1 cellular context compared by ENCODE assay signal in the genomic region with DNA sequence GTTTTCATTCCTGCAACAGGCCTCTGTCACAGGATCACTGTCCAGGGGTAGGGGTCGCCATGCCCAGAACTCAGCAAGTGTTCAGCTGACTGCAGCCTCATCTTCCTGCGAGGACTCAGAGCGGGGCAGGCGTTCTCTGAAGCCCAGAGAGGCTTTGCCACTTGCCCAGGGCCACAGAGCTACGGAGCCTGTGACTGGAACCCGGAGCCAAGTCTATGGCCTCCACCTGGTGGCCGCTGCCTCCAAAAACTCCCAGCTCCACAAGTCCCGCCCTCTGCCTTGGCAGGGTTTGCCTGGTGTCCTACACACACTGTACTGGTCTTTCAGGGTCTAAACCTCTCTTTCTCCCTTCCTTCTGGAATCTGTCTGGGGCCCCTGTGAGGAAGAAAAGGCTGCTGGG.
TF ChIP-seq lines count a peak whose summit lies in the region.

No MANE protein-coding gene starts in this region.

TF ChIP-seq in HepG2, 621 proteins besides CTCF, POLR2A, EP300 and RAD21:
- no peak for TF ChIP-seq RXRB (CRISPR knock-in tag; IDR thresholded peaks at IDR 0.05; ENCODE audit: borderline replicate concordance)
- TF ChIP-seq ZBTB7A (CRISPR knock-in tag; IDR thresholded peaks at IDR 0.05): no peak
- TF ChIP-seq SP2 (CRISPR knock-in tag; IDR thresholded peaks at IDR 0.05): no peak
- TF ChIP-seq, protein P1, sequence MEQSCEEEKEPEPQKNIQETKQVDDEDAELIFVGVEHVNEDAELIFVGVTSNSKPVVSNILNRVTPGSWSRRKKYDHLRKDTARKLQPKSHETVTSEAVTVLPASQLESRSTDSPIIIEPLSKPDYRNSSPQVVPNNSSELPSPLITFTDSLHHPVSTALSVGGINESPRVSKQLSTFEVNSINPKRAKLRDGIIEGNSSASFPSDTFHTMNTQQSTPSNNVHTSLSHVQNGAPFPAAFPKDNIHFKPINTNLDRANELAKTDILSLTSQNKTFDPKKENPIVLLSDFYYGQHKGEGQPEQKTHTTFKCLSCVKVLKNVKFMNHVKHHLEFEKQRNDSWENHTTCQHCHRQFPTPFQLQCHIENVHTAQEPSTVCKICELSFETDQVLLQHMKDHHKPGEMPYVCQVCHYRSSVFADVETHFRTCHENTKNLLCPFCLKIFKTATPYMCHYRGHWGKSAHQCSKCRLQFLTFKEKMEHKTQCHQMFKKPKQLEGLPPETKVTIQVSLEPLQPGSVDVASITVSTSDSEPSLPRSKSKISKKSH (CRISPR knock-in tag; IDR thresholded peaks at IDR 0.05; ENCODE audit: borderline replicate concordance): 0 out of 2 replicates have a peak, but pooled peaks have one; percentile 47
- peak; percentile 99 for TF ChIP-seq ZNF768 (CRISPR knock-in tag; IDR thresholded peaks at IDR 0.05)
- TF ChIP-seq, protein P2, sequence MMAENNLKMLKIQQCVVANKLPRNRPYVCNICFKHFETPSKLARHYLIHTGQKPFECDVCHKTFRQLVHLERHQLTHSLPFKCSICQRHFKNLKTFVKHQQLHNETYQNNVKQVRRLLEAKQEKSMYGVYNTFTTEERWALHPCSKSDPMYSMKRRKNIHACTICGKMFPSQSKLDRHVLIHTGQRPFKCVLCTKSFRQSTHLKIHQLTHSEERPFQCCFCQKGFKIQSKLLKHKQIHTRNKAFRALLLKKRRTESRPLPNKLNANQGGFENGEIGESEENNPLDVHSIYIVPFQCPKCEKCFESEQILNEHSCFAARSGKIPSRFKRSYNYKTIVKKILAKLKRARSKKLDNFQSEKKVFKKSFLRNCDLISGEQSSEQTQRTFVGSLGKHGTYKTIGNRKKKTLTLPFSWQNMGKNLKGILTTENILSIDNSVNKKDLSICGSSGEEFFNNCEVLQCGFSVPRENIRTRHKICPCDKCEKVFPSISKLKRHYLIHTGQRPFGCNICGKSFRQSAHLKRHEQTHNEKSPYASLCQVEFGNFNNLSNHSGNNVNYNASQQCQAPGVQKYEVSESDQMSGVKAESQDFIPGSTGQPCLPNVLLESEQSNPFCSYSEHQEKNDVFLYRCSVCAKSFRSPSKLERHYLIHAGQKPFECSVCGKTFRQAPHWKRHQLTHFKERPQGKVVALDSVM (CRISPR knock-in tag; IDR thresholded peaks at IDR 0.05): peak; percentile 93
- no peak for TF ChIP-seq RAD51 (IDR thresholded peaks at IDR 0.05; ENCODE audit: borderline replicate concordance)
- no peak for TF ChIP-seq CHD4 (IDR thresholded peaks at IDR 0.05; ENCODE audit: borderline replicate concordance, low read length)
- TF ChIP-seq, protein P3, sequence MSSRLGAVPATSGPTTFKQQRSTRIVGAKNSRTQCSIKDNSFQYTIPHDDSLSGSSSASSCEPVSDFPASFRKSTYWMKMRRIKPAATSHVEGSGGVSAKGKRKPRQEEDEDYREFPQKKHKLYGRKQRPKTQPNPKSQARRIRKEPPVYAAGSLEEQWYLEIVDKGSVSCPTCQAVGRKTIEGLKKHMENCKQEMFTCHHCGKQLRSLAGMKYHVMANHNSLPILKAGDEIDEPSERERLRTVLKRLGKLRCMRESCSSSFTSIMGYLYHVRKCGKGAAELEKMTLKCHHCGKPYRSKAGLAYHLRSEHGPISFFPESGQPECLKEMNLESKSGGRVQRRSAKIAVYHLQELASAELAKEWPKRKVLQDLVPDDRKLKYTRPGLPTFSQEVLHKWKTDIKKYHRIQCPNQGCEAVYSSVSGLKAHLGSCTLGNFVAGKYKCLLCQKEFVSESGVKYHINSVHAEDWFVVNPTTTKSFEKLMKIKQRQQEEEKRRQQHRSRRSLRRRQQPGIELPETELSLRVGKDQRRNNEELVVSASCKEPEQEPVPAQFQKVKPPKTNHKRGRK (CRISPR knock-in tag; IDR thresholded peaks at IDR 0.05): no peak
- TF ChIP-seq, protein P4, sequence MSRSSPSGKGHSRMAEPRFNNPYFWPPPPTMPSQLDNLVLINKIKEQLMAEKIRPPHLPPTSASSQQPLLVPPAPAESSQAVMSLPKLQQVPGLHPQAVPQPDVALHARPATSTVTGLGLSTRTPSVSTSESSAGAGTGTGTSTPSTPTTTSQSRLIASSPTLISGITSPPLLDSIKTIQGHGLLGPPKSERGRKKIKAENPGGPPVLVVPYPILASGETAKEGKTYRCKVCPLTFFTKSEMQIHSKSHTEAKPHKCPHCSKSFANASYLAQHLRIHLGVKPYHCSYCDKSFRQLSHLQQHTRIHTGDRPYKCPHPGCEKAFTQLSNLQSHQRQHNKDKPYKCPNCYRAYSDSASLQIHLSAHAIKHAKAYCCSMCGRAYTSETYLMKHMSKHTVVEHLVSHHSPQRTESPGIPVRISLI (CRISPR knock-in tag; IDR thresholded peaks at IDR 0.05; ENCODE audit: borderline replicate concordance): no peak
- TF ChIP-seq, protein P5, sequence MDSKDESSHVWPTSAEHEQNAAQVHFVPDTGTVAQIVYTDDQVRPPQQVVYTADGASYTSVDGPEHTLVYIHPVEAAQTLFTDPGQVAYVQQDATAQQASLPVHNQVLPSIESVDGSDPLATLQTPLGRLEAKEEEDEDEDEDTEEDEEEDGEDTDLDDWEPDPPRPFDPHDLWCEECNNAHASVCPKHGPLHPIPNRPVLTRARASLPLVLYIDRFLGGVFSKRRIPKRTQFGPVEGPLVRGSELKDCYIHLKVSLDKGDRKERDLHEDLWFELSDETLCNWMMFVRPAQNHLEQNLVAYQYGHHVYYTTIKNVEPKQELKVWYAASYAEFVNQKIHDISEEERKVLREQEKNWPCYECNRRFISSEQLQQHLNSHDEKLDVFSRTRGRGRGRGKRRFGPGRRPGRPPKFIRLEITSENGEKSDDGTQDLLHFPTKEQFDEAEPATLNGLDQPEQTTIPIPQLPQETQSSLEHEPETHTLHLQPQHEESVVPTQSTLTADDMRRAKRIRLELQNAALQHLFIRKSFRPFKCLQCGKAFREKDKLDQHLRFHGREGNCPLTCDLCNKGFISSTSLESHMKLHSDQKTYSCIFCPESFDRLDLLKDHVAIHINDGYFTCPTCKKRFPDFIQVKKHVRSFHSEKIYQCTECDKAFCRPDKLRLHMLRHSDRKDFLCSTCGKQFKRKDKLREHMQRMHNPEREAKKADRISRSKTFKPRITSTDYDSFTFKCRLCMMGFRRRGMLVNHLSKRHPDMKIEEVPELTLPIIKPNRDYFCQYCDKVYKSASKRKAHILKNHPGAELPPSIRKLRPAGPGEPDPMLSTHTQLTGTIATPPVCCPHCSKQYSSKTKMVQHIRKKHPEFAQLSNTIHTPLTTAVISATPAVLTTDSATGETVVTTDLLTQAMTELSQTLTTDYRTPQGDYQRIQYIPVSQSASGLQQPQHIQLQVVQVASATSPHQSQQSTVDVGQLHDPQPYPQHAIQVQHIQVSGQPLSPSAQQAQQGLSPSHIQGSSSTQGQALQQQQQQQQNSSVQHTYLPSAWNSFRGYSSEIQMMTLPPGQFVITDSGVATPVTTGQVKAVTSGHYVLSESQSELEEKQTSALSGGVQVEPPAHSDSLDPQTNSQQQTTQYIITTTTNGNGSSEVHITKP (CRISPR knock-in tag; IDR thresholded peaks at IDR 0.05; ENCODE audit: low read depth): no peak
- no peak for TF ChIP-seq SMAD1 (CRISPR knock-in tag; IDR thresholded peaks at IDR 0.05; ENCODE audit: borderline replicate concordance, low read depth)
- no peak for TF ChIP-seq ZNF460 (CRISPR knock-in tag; IDR thresholded peaks at IDR 0.05; ENCODE audit: borderline replicate concordance)
- TF ChIP-seq, protein P6, sequence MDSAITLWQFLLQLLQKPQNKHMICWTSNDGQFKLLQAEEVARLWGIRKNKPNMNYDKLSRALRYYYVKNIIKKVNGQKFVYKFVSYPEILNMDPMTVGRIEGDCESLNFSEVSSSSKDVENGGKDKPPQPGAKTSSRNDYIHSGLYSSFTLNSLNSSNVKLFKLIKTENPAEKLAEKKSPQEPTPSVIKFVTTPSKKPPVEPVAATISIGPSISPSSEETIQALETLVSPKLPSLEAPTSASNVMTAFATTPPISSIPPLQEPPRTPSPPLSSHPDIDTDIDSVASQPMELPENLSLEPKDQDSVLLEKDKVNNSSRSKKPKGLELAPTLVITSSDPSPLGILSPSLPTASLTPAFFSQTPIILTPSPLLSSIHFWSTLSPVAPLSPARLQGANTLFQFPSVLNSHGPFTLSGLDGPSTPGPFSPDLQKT (CRISPR knock-in tag; IDR thresholded peaks at IDR 0.05; ENCODE audit: borderline replicate concordance): no peak
- no peak for TF ChIP-seq PAX8 (CRISPR knock-in tag; IDR thresholded peaks at IDR 0.05; ENCODE audit: borderline replicate concordance)
- no peak for TF ChIP-seq RELA (CRISPR knock-in tag; IDR thresholded peaks at IDR 0.05)
- peak; percentile 41 for TF ChIP-seq STAG1 (CRISPR knock-in tag; IDR thresholded peaks at IDR 0.05)
- TF ChIP-seq, protein P7, sequence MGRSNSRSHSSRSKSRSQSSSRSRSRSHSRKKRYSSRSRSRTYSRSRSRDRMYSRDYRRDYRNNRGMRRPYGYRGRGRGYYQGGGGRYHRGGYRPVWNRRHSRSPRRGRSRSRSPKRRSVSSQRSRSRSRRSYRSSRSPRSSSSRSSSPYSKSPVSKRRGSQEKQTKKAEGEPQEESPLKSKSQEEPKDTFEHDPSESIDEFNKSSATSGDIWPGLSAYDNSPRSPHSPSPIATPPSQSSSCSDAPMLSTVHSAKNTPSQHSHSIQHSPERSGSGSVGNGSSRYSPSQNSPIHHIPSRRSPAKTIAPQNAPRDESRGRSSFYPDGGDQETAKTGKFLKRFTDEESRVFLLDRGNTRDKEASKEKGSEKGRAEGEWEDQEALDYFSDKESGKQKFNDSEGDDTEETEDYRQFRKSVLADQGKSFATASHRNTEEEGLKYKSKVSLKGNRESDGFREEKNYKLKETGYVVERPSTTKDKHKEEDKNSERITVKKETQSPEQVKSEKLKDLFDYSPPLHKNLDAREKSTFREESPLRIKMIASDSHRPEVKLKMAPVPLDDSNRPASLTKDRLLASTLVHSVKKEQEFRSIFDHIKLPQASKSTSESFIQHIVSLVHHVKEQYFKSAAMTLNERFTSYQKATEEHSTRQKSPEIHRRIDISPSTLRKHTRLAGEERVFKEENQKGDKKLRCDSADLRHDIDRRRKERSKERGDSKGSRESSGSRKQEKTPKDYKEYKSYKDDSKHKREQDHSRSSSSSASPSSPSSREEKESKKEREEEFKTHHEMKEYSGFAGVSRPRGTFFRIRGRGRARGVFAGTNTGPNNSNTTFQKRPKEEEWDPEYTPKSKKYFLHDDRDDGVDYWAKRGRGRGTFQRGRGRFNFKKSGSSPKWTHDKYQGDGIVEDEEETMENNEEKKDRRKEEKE (IDR thresholded peaks at IDR 0.05): no peak
- no peak for TF ChIP-seq YEATS4 (CRISPR knock-in tag; IDR thresholded peaks at IDR 0.05; ENCODE audit: borderline replicate concordance)
- TF ChIP-seq SNAPC2 (CRISPR knock-in tag; IDR thresholded peaks at IDR 0.05): no peak
- TF ChIP-seq ZMAT3 (CRISPR knock-in tag; conservative IDR thresholded peaks at IDR 0.05): no peak
